1 cellular context compared by ENCODE assay signal in genomic region chr12:64098709-64099354, GRCh38.
TF ChIP-seq lines count a peak whose summit lies in the region.

No MANE protein-coding gene starts in this region.

TF ChIP-seq in IMR-90, 13 proteins besides CTCF, POLR2A, EP300 and RAD21 (continued from another document):
- no peak for TF ChIP-seq CHD1 (IDR thresholded peaks at IDR 0.05; ENCODE audit: low read depth, low read length)
- no peak; the same call in 1 of the 2 replicates for TF ChIP-seq MXI1 (IDR thresholded peaks at IDR 0.05; ENCODE audit: borderline replicate concordance, low read depth, low read length)
- TF ChIP-seq RFX5 (IDR thresholded peaks at IDR 0.05; ENCODE audit: low read depth, low read length) = no peak
- TF ChIP-seq CEBPB (IDR thresholded peaks at IDR 0.05; ENCODE audit: low read depth, low read length) = no peak
- TF ChIP-seq USF2 (IDR thresholded peaks at IDR 0.05; ENCODE audit: low read depth, low read length) = no peak
- no peak for TF ChIP-seq RCOR1 (IDR thresholded peaks at IDR 0.05; ENCODE audit: insufficient replicate concordance, low read length)
- TF ChIP-seq BHLHE40 (IDR thresholded peaks at IDR 0.05; ENCODE audit: low read depth, low read length) = no peak
- no peak for TF ChIP-seq MAZ (IDR thresholded peaks at IDR 0.05; ENCODE audit: borderline replicate concordance, low read depth, low read length)
